ENCODE assay signal across 8 cellular contexts in the genomic region with DNA sequence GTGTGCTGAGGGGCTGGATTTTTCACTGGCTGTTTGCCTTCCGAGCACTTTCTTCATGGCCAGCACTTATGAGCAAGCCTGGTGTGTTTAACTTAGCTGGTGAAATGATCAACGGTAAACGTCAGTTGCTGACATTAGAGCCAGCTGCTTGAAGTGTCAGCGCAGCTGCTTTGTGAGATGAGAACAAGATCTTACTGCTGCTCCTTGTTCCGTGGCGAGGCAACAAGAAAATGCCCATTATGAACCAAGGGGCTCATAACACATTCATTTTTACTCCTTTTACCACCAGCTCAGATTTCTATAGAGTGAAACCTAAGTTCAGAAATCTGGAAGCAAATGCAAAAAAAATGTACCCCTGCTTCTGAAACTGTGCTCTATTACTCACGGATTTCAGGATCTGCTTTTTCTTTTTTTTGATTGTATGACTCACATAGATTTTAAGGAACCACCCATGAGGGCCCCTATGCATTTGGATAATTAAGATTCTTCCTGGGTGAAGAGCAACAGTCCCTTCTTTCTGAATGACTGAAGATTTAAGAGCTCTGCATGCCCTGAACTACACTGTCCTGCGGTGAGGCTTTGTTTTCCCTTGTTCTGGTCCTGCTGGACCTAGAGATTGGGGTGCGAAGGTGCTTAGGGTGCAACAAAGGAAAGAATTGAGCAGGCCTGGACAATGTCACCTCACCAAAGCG.
DNase-seq lines count a peak whose midpoint lies in the region.

No MANE protein-coding gene starts in this region.

- DNase-seq in GM03348 (ENCODE audit: low spot score) (peak; percentile 64), NCI-H2029 (lab: John Stamatoyannopoulos, UW) (peak; percentile 25), amniotic stem cell (lab: John Stamatoyannopoulos, UW) (peak; percentile 45), left kidney (ENCODE audit: low read depth, low spot score) (peak; percentile 79), GF-D8 (lab: John Stamatoyannopoulos, UW) (no peak), DMS114 treated with DMSO at 0.1 percent for 48 hours (lab: John Stamatoyannopoulos, UW; ENCODE audit: unreplicated experiment) (no peak), SW480 (ENCODE audit: low spot score) (no peak)
- DNase-seq in activated CD8-positive, alpha-beta memory T cell treated with anti-CD3 and anti-CD28 coated beads, Interleukin-2, amount 50 U/mL, for 48 hours = no peak

Comparison
In these comparisons a context has a peak if more than half of its experiments do, and no peak if none do; other contexts are left out.
1. DNase-seq: peak in GM03348 (single experiment), NCI-H2029 (single experiment), amniotic stem cell (single experiment) and left kidney (single experiment); none in GF-D8 (single experiment), DMS114 treated with DMSO at 0.1 percent for 48 hours (single experiment), SW480 (single experiment) and activated CD8-positive, alpha-beta memory T cell treated with anti-CD3 and anti-CD28 coated beads, Interleukin-2, amount 50 U/mL, for 48 hours (single experiment).